ENCODE assay signal across 22 cellular contexts in genomic region chr3:150077107-150077506, GRCh38.
"Had no signal": no experiment of that assay in that cellular context is flagged by ENCODE, and none has a peak within 500 bp of the region (broad histone marks: within the 10 kb centered on the region; RNA-seq: fewer than 3 reads in every experiment).

No MANE protein-coding gene starts in this region.

- H3K4me3 Mint-ChIP-seq: activated CD4-positive, alpha-beta T cell treated with anti-CD3 and anti-CD28 coated beads for 36 hours; activated CD8-positive, alpha-beta T cell treated with anti-CD3 and anti-CD28 coated beads, Interleukin-2, amount 10 ng/mL, durations not matched to agents 7 days and 5 days; T-cell had no signal

- H3K4me3 ChIP-seq: cardiac muscle cell, Peyer's patch, SJSA1 had no signal

- H3K36me3 Mint-ChIP-seq: T-cell had no signal

- ATAC-seq: activated CD4-positive, alpha-beta T cell treated with anti-CD3 and anti-CD28 coated beads for 36 hours; activated CD8-positive, alpha-beta T cell treated with anti-CD3 and anti-CD28 coated beads, Interleukin-2, amount 10 ng/mL, durations not matched to agents 7 days and 5 days; HepG2; T-cell had no signal

- H3K27ac ChIP-seq: cardiac muscle cell, Peyer's patch, RWPE1, SJSA1, WERI-Rb-1 had no signal

- H3K27ac Mint-ChIP-seq: activated CD4-positive, alpha-beta T cell treated with anti-CD3 and anti-CD28 coated beads for 36 hours; activated CD8-positive, alpha-beta T cell treated with anti-CD3 and anti-CD28 coated beads, Interleukin-2, amount 10 ng/mL, durations not matched to agents 7 days and 5 days; T-cell had no signal

- H3K4me1 ChIP-seq: Peyer's patch had no signal

- H3K36me3 ChIP-seq: brain microvascular endothelial cell, cardiac muscle cell, Peyer's patch, SJSA1, WERI-Rb-1 had no signal

- DNase-seq: activated CD8-positive, alpha-beta memory T cell treated with anti-CD3 and anti-CD28 coated beads, Interleukin-2, amount 50 U/mL, for 48 hours; activated CD8-positive, alpha-beta T cell treated with anti-CD3 and anti-CD28 coated beads, Interleukin-2, amount 10 ng/mL, durations not matched to agents 7 days and 5 days; activated naive CD4-positive, alpha-beta T cell treated with anti-CD3 and anti-CD28 coated beads, Interleukin-2, amount 50 U/mL, for 16 hours; activated T-cell treated with anti-CD3 and anti-CD28 coated beads, Interleukin-2, amount 50 U/mL, for 1 hour; amniotic stem cell; brain microvascular endothelial cell; MM.1S; NCI-H1436 treated with DMSO at 0.1 percent for 48 hours; NCI-H187; NCI-H2081; NCI-H510A treated with DMSO at 0.1 percent for 48 hours; NK-92 treated with Interleukin-12 subunit alpha and Interleukin-12 subunit beta, amount 100 ng/mL, for 24 hours; OCI-M1; Peyer's patch; SHP77; T-cell; WERI-Rb-1 had no signal

- H3K27me3 ChIP-seq: brain microvascular endothelial cell, cardiac muscle cell, Peyer's patch, SJSA1 had no signal

- H3K9me3 ChIP-seq: SJSA1 had no signal
